ENCODE assay signal across 9 cellular contexts in genomic region chr17:62723842-62724241, GRCh38.
DNase-seq lines count a peak whose midpoint lies in the region; ATAC-seq and TF ChIP-seq lines count a peak whose summit lies in the region.
"Had no signal": no experiment of that assay in that cellular context is flagged by ENCODE, and none has a peak within 500 bp of the region (broad histone marks: within the 10 kb centered on the region; RNA-seq: fewer than 3 reads in every experiment).

No MANE protein-coding gene starts in this region.

- no peak for ATAC-seq in upper lobe of right lung

- H2AFZ ChIP-seq in neuronal stem cell (ENCODE audit: low read length): peak overlapping the region; percentile 40

- no CpG with 5 or more reads among the region's 7 CpGs for WGBS in neuronal stem cell (ENCODE audit: extremely low coverage in 2 of 2, insufficient read length in 2 of 2, insufficient replicate concordance in 1 of 2), 2 donors

- no peak overlapping the region for H3K4ac ChIP-seq in neuronal stem cell (ENCODE audit: low read length)

- peaks cover 87% of the 10 kb centered on the region for H3K27me3 Mint-ChIP-seq in activated T-helper 1 cell treated with anti-CD3 and anti-CD28 coated beads, Interleukin-12 subunit alpha, Interleukin-12 subunit beta, Interleukin-2, Interleukin-4 antibody, amounts not matched to agents 30 ng/mL and 10 ng/mL and 1 ng/mL, durations not matched to agents 14 hours and 24 hours and 36 hours (ENCODE audit: insufficient read depth)

- peak overlapping the region; percentile 9 for H3K4me3 Mint-ChIP-seq in activated T-helper 1 cell treated with anti-CD3 and anti-CD28 coated beads, Interleukin-12 subunit alpha, Interleukin-12 subunit beta, Interleukin-2, Interleukin-4 antibody, amounts not matched to agents 30 ng/mL and 10 ng/mL and 1 ng/mL, durations not matched to agents 14 hours and 24 hours and 36 hours

- H3K4me1 Mint-ChIP-seq in activated T-helper 1 cell treated with anti-CD3 and anti-CD28 coated beads, Interleukin-12 subunit alpha, Interleukin-12 subunit beta, Interleukin-2, Interleukin-4 antibody, amounts not matched to agents 30 ng/mL and 10 ng/mL and 1 ng/mL, durations not matched to agents 14 hours and 24 hours and 36 hours (ENCODE audit: low read depth): peaks cover 20% of the 10 kb centered on the region

- H3K9me3 ChIP-seq in neuronal stem cell (replicated peaks in 1 of 2; ENCODE audit: control insufficient read depth in 2 of 2, insufficient read depth in 1 of 2, low read depth in 1 of 2, low read length in 2 of 2): peaks cover 0 to 13% of the 10 kb centered on the region in 2 donors
- no peaks in the 10 kb centered on the region for H3K9me3 ChIP-seq in upper lobe of right lung

- H3K14ac ChIP-seq in neuronal stem cell (ENCODE audit: low read length): no peak overlapping the region

- no peak overlapping the region for H2AK5ac ChIP-seq in neuronal stem cell (ENCODE audit: low read depth, low read length)

- peaks cover 13% of the 10 kb centered on the region for H3K9me3 Mint-ChIP-seq in activated T-helper 1 cell treated with anti-CD3 and anti-CD28 coated beads, Interleukin-12 subunit alpha, Interleukin-12 subunit beta, Interleukin-2, Interleukin-4 antibody, amounts not matched to agents 30 ng/mL and 10 ng/mL and 1 ng/mL, durations not matched to agents 14 hours and 24 hours and 36 hours

- H3K36me3 Mint-ChIP-seq in activated T-helper 1 cell treated with anti-CD3 and anti-CD28 coated beads, Interleukin-12 subunit alpha, Interleukin-12 subunit beta, Interleukin-2, Interleukin-4 antibody, amounts not matched to agents 30 ng/mL and 10 ng/mL and 1 ng/mL, durations not matched to agents 14 hours and 24 hours and 36 hours (ENCODE audit: low read depth): peaks cover 2% of the 10 kb centered on the region

- H3K9ac ChIP-seq in neuronal stem cell (ENCODE audit: low read depth, low read length, poor library complexity): no peak overlapping the region

- H3K36me3 ChIP-seq in neuronal stem cell (replicated peaks in 1 of 2; ENCODE audit: control insufficient read depth in 2 of 2, insufficient read depth in 2 of 2, low read length in 2 of 2) (no peaks in the 10 kb centered on the region), upper lobe of right lung (no peaks in the 10 kb centered on the region)

- no peak overlapping the region for H3K27ac Mint-ChIP-seq in activated T-helper 1 cell treated with anti-CD3 and anti-CD28 coated beads, Interleukin-12 subunit alpha, Interleukin-12 subunit beta, Interleukin-2, Interleukin-4 antibody, amounts not matched to agents 30 ng/mL and 10 ng/mL and 1 ng/mL, durations not matched to agents 14 hours and 24 hours and 36 hours

- no peaks in the 10 kb centered on the region for H3K79me1 ChIP-seq in neuronal stem cell (ENCODE audit: low read depth, low read length)

- intact Hi-C loops in activated T-helper 1 cell treated with anti-CD3 and anti-CD28 coated beads, Interleukin-12 subunit alpha, Interleukin-12 subunit beta, Interleukin-2, Interleukin-4 antibody, amounts not matched to agents 30 ng/mL and 10 ng/mL and 1 ng/mL, durations not matched to agents 14 hours and 24 hours and 36 hours (cut with micrococcal nuclease): loop anchor here (1.0 to 5.0 kb wide), 2 partner anchors 71 to 302 kb away; partner anchors contain the start of gene METTL2A
- intact Hi-C loops in upper lobe of right lung (cut with DNase I): no loop called here

- H3K4me1 ChIP-seq in neuronal stem cell (ENCODE audit: control insufficient read depth in 2 of 2, insufficient read depth in 1 of 2, low read depth in 1 of 2, low read length in 2 of 2) (peaks cover 0 to 7% of the 10 kb centered on the region in 2 donors), upper lobe of right lung (peaks cover 9% of the 10 kb centered on the region)

- no peak overlapping the region for H4K91ac ChIP-seq in neuronal stem cell (ENCODE audit: low read depth, low read length, poor library complexity)

- no peak overlapping the region for H2BK5ac ChIP-seq in neuronal stem cell (ENCODE audit: low read length)

- no peak for TF ChIP-seq CTCF in upper lobe of right lung (IDR thresholded peaks at IDR 0.05)

- H3K4me3 ChIP-seq in neuronal stem cell (ENCODE audit: low read length in 2 of 2): no peak overlapping the region
- no peak overlapping the region for H3K4me3 ChIP-seq in upper lobe of right lung

- H3K23ac ChIP-seq in neuronal stem cell (ENCODE audit: low read depth, low read length, poor library complexity): no peak overlapping the region

- no peak overlapping the region for H2BK12ac ChIP-seq in neuronal stem cell (ENCODE audit: low read length)

- H3K4me2 ChIP-seq in neuronal stem cell (ENCODE audit: insufficient read depth, low read length, poor library complexity, severe bottlenecking): no peak overlapping the region

- DNase-seq in NCI-H146 (lab: John Stamatoyannopoulos, UW) (peak; percentile 55), NCI-H146 treated with DMSO at 0.1 percent for 48 hours (lab: John Stamatoyannopoulos, UW; ENCODE audit: unreplicated experiment) (no peak), NCI-H2171 treated with DMSO at 0.1 percent for 48 hours (lab: John Stamatoyannopoulos, UW) (peak; percentile 87), neuronal stem cell (ENCODE audit: low spot score) (no peak), GM19238 (ENCODE audit: insufficient read length, low spot score) (no peak), upper lobe of right lung (no peak), HK-2 (ENCODE audit: unreplicated experiment) (no peak)
- DNase-seq in activated T-helper 1 cell treated with anti-CD3 and anti-CD28 coated beads, Interleukin-12 subunit alpha, Interleukin-12 subunit beta, Interleukin-2, Interleukin-4 antibody, amounts not matched to agents 30 ng/mL and 10 ng/mL and 1 ng/mL, durations not matched to agents 14 hours and 24 hours and 36 hours (ENCODE audit: low spot score): no peak
- DNase-seq: GOT3 had no signal

- no peak overlapping the region for H2BK120ac ChIP-seq in neuronal stem cell (ENCODE audit: low read depth, low read length)

- H4K8ac ChIP-seq in neuronal stem cell (ENCODE audit: low read depth, low read length): no peak overlapping the region

- H3K27ac ChIP-seq in neuronal stem cell (replicated peaks; ENCODE audit: low read length): no peak overlapping the region
- H3K27ac ChIP-seq in upper lobe of right lung: no peak overlapping the region

- H3K27me3 ChIP-seq in neuronal stem cell (ENCODE audit: control insufficient read depth in 3 of 3, insufficient read depth in 3 of 3, low read depth in 1 of 3, low read length in 3 of 3): no peaks in the 10 kb centered on the region
- no peaks in the 10 kb centered on the region for H3K27me3 ChIP-seq in upper lobe of right lung

- H2BK15ac ChIP-seq in neuronal stem cell (ENCODE audit: low read length): no peak overlapping the region

- H3K18ac ChIP-seq in neuronal stem cell (ENCODE audit: low read length): peak overlapping the region; percentile 62

Comparison
In these comparisons a context has a peak if more than half of its experiments do, and no peak if none do; other contexts are left out.
1. DNase-seq: peak in NCI-H146 (single experiment) and NCI-H2171 treated with DMSO at 0.1 percent for 48 hours (single experiment); none in NCI-H146 treated with DMSO at 0.1 percent for 48 hours (single experiment), activated T-helper 1 cell treated with anti-CD3 and anti-CD28 coated beads, Interleukin-12 subunit alpha, Interleukin-12 subunit beta, Interleukin-2, Interleukin-4 antibody, amounts not matched to agents 30 ng/mL and 10 ng/mL and 1 ng/mL, durations not matched to agents 14 hours and 24 hours and 36 hours (single experiment), neuronal stem cell (single experiment), GM19238 (single experiment), upper lobe of right lung (single experiment) and HK-2 (single experiment).